Comparison of ENCODE assay signal across 34 cellular contexts in the genomic region with DNA sequence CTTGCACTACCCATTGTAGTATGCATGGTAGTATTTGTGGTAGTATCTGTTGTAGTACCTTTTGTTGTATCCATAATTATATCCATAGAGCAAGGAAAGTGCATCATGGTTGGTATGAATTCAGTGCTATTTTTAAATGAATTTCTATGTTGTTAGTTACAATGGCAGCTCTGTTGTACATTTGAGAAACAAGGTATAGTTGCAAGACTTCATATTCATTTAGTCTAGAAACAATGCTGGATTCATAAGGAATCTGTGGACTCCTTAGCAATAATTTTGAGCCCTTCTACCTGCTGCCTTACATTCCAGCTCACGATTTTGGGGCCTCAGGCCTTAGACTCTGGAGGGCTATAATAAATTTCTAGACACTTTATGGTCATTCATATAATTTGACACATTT.
"Had no signal": no experiment of that assay in that cellular context is flagged by ENCODE, and none has a peak within 500 bp of the region (broad histone marks: within the 10 kb centered on the region; RNA-seq: fewer than 3 reads in every experiment).

No MANE protein-coding gene starts in this region.

- H3K27me3 ChIP-seq: MG63 had no signal

- H3K4me3 ChIP-seq: MG63 had no signal

- DNase-seq: Karpas-422, Kasumi-1, MG63, MM.1S, MV-4-11, NCI-H1048, NCI-H1092, NCI-H1092 treated with DMSO at 0.1 percent for 48 hours, NCI-H1105, NCI-H1105 treated with DMSO at 0.1 percent for 48 hours, NCI-H1417, NCI-H1417 treated with DMSO at 0.1 percent for 48 hours, NCI-H1436, NCI-H1436 treated with DMSO at 0.1 percent for 48 hours, NCI-H146, NCI-H1694, NCI-H1694 treated with DMSO at 0.1 percent for 48 hours, NCI-H187, NCI-H187 treated with DMSO at 0.1 percent for 48 hours, NCI-H1930, NCI-H2029, NCI-H2029 treated with DMSO at 0.1 percent for 48 hours, NCI-H2081, NCI-H2081 treated with DMSO at 0.1 percent for 48 hours, NCI-H2107, NCI-H2171, NCI-H2171 treated with DMSO at 0.1 percent for 48 hours, NCI-H2227 treated with DMSO at 0.1 percent for 48 hours, NCI-H226, NCI-H345, NCI-H446, NCI-H446 treated with DMSO at 0.1 percent for 48 hours, NCI-H510A treated with DMSO at 0.1 percent for 48 hours had no signal

- H3K36me3 ChIP-seq: MG63 had no signal

- H3K27ac ChIP-seq: KMS-11 had no signal

- H3K9ac ChIP-seq: KMS-11 had no signal

- H3K9me3 ChIP-seq: MG63 had no signal

- H3K4me2 ChIP-seq: KMS-11 had no signal
